In genomic region chr10:91418417-91418816, GRCh38 we compare ENCODE assay signal across 32 cellular contexts.
"Had no signal": no experiment of that assay in that cellular context is flagged by ENCODE, and none has a peak within 500 bp of the region (broad histone marks: within the 10 kb centered on the region; RNA-seq: fewer than 3 reads in every experiment).

No MANE protein-coding gene starts in this region.

- H3K27me3 Mint-ChIP-seq: activated CD4-positive, alpha-beta memory T cell treated with anti-CD3 and anti-CD28 coated beads for 36 hours; activated CD4-positive, alpha-beta T cell treated with anti-CD3 and anti-CD28 coated beads for 36 hours; activated CD4-positive, alpha-beta T cell treated with anti-CD3 and anti-CD28 coated beads, Interleukin-2, amount 10 ng/mL, durations not matched to agents 24 days and 14 days; activated CD8-positive, alpha-beta memory T cell treated with anti-CD3 and anti-CD28 coated beads, Interleukin-2, amount 10 ng/mL, durations not matched to agents 7 days and 5 days; activated naive CD4-positive, alpha-beta T cell treated with anti-CD3 and anti-CD28 coated beads, Interleukin-2, amount 50 U/mL, for 24 hours; activated naive CD8-positive, alpha-beta T cell treated with anti-CD3 and anti-CD28 coated beads for 36 hours; activated naive CD8-positive, alpha-beta T cell treated with anti-CD3 and anti-CD28 coated beads, Interleukin-2, amount 50 U/mL, for 24 hours had no signal

- H3K9me3 Mint-ChIP-seq: activated CD4-positive, alpha-beta memory T cell treated with anti-CD3 and anti-CD28 coated beads for 36 hours; activated CD4-positive, alpha-beta T cell treated with anti-CD3 and anti-CD28 coated beads, Interleukin-2, amount 10 ng/mL, durations not matched to agents 24 days and 14 days; activated naive CD4-positive, alpha-beta T cell treated with anti-CD3 and anti-CD28 coated beads for 36 hours; activated naive CD4-positive, alpha-beta T cell treated with anti-CD3 and anti-CD28 coated beads, Interleukin-2, amount 50 U/mL, for 24 hours; activated naive CD8-positive, alpha-beta T cell treated with anti-CD3 and anti-CD28 coated beads for 36 hours; activated naive CD8-positive, alpha-beta T cell treated with anti-CD3 and anti-CD28 coated beads, Interleukin-2, amount 50 U/mL, for 24 hours; activated T-helper 1 cell treated with anti-CD3 and anti-CD28 coated beads, Interleukin-12 subunit alpha, Interleukin-12 subunit beta, Interleukin-2, Interleukin-4 antibody, amounts not matched to agents 30 ng/mL and 10 ng/mL and 1 ng/mL, durations not matched to agents 14 hours and 24 hours and 36 hours; activated T-helper 2 cell treated with anti-CD3 and anti-CD28 coated beads, Interferon-gamma antibody, Interleukin-2, Interleukin-4, amounts not matched to agents 10 μg/mL and 5 μg/mL and 100 μg/mL, durations not matched to agents 14 hours and 24 hours and 36 hours; dendritic cell treated with granulocyte-macrophage colony-stimulating factor and Interleukin-4, amounts not matched to agents 40 ng/mL and 50 ng/mL, for 4 days; endodermal cell had no signal

- H3K36me3 Mint-ChIP-seq: activated CD4-positive, alpha-beta memory T cell treated with anti-CD3 and anti-CD28 coated beads for 36 hours; activated naive CD4-positive, alpha-beta T cell treated with anti-CD3 and anti-CD28 coated beads, Interleukin-2, amount 50 U/mL, for 24 hours; activated naive CD8-positive, alpha-beta T cell treated with anti-CD3 and anti-CD28 coated beads for 36 hours had no signal

- H3K4me3 Mint-ChIP-seq: activated CD4-positive, alpha-beta memory T cell treated with anti-CD3 and anti-CD28 coated beads for 36 hours; activated CD4-positive, alpha-beta T cell treated with anti-CD3 and anti-CD28 coated beads for 36 hours; activated CD4-positive, alpha-beta T cell treated with anti-CD3 and anti-CD28 coated beads, Interleukin-2, amount 10 ng/mL, durations not matched to agents 24 days and 14 days; activated CD8-positive, alpha-beta memory T cell treated with anti-CD3 and anti-CD28 coated beads, Interleukin-2, amount 10 ng/mL, durations not matched to agents 7 days and 5 days; activated CD8-positive, alpha-beta T cell treated with anti-CD3 and anti-CD28 coated beads, Interleukin-2, amount 10 ng/mL, durations not matched to agents 7 days and 5 days; activated naive CD4-positive, alpha-beta T cell treated with anti-CD3 and anti-CD28 coated beads for 36 hours; activated naive CD4-positive, alpha-beta T cell treated with anti-CD3 and anti-CD28 coated beads, Interleukin-2, amount 50 U/mL, for 24 hours; activated naive CD8-positive, alpha-beta T cell treated with anti-CD3 and anti-CD28 coated beads for 36 hours; activated naive CD8-positive, alpha-beta T cell treated with anti-CD3 and anti-CD28 coated beads, Interleukin-2, amount 50 U/mL, for 24 hours; activated T-helper 1 cell treated with anti-CD3 and anti-CD28 coated beads, Interleukin-12 subunit alpha, Interleukin-12 subunit beta, Interleukin-2, Interleukin-4 antibody, amounts not matched to agents 30 ng/mL and 10 ng/mL and 1 ng/mL, durations not matched to agents 14 hours and 24 hours and 36 hours; dendritic cell treated with granulocyte-macrophage colony-stimulating factor and Interleukin-4, amounts not matched to agents 40 ng/mL and 50 ng/mL, for 4 days; endodermal cell had no signal

- H3K27ac ChIP-seq: adrenal gland, body of pancreas, colonic mucosa, dorsolateral prefrontal cortex had no signal

- H3K4me1 ChIP-seq: colonic mucosa had no signal

- H3K27ac Mint-ChIP-seq: activated CD4-positive, alpha-beta memory T cell treated with anti-CD3 and anti-CD28 coated beads for 36 hours; activated CD4-positive, alpha-beta T cell treated with anti-CD3 and anti-CD28 coated beads for 36 hours; activated CD4-positive, alpha-beta T cell treated with anti-CD3 and anti-CD28 coated beads, Interleukin-2, amount 10 ng/mL, durations not matched to agents 24 days and 14 days; activated CD8-positive, alpha-beta memory T cell treated with anti-CD3 and anti-CD28 coated beads, Interleukin-2, amount 10 ng/mL, durations not matched to agents 7 days and 5 days; activated CD8-positive, alpha-beta T cell treated with anti-CD3 and anti-CD28 coated beads, Interleukin-2, amount 10 ng/mL, durations not matched to agents 7 days and 5 days; activated naive CD4-positive, alpha-beta T cell treated with anti-CD3 and anti-CD28 coated beads for 36 hours; activated naive CD4-positive, alpha-beta T cell treated with anti-CD3 and anti-CD28 coated beads, Interleukin-2, amount 50 U/mL, for 24 hours; activated naive CD8-positive, alpha-beta T cell treated with anti-CD3 and anti-CD28 coated beads for 36 hours; activated naive CD8-positive, alpha-beta T cell treated with anti-CD3 and anti-CD28 coated beads, Interleukin-2, amount 50 U/mL, for 24 hours; activated T-helper 1 cell treated with anti-CD3 and anti-CD28 coated beads, Interleukin-12 subunit alpha, Interleukin-12 subunit beta, Interleukin-2, Interleukin-4 antibody, amounts not matched to agents 30 ng/mL and 10 ng/mL and 1 ng/mL, durations not matched to agents 14 hours and 24 hours and 36 hours; activated T-helper 2 cell treated with anti-CD3 and anti-CD28 coated beads, Interferon-gamma antibody, Interleukin-2, Interleukin-4, amounts not matched to agents 10 μg/mL and 5 μg/mL and 100 μg/mL, durations not matched to agents 14 hours and 24 hours and 36 hours; dendritic cell treated with granulocyte-macrophage colony-stimulating factor and Interleukin-4, amounts not matched to agents 40 ng/mL and 50 ng/mL, for 4 days; endodermal cell had no signal

- H3K27me3 ChIP-seq: adrenal gland, body of pancreas, colonic mucosa, dorsolateral prefrontal cortex had no signal

- H3K4me3 ChIP-seq: adrenal gland, body of pancreas, colonic mucosa, dorsolateral prefrontal cortex had no signal

- FAIRE-seq: frontal cortex had no signal

- H3K9me3 ChIP-seq: adrenal gland, body of pancreas, colonic mucosa had no signal

- H3K36me3 ChIP-seq: adrenal gland, colonic mucosa had no signal

- ATAC-seq: activated CD4-positive, alpha-beta T cell treated with anti-CD3 and anti-CD28 coated beads for 36 hours; activated CD8-positive, alpha-beta memory T cell treated with anti-CD3 and anti-CD28 coated beads, Interleukin-2, amount 10 ng/mL, durations not matched to agents 7 days and 5 days; activated CD8-positive, alpha-beta T cell treated with anti-CD3 and anti-CD28 coated beads, Interleukin-2, amount 10 ng/mL, durations not matched to agents 7 days and 5 days; activated naive CD8-positive, alpha-beta T cell treated with anti-CD3 and anti-CD28 coated beads, Interleukin-2, amount 50 U/mL, for 24 hours; body of pancreas; esophagus mucosa had no signal

- DNase-seq: activated CD4-positive, alpha-beta memory T cell treated with anti-CD3 and anti-CD28 coated beads for 36 hours; activated CD4-positive, alpha-beta T cell treated with anti-CD3 and anti-CD28 coated beads for 36 hours; activated CD4-positive, alpha-beta T cell treated with anti-CD3 and anti-CD28 coated beads, Interleukin-2, amount 10 ng/mL, durations not matched to agents 24 days and 14 days; activated CD4-positive, CD25-positive, alpha-beta regulatory T cell; activated CD4-positive, CD25-positive, alpha-beta regulatory T cell treated with anti-CD3 and anti-CD28 coated beads, Interleukin-2, amount 50 U/mL, for 72 hours; activated CD8-positive, alpha-beta memory T cell treated with anti-CD3 and anti-CD28 coated beads, Interleukin-2, amount 10 ng/mL, durations not matched to agents 7 days and 5 days; activated CD8-positive, alpha-beta memory T cell treated with anti-CD3 and anti-CD28 coated beads, Interleukin-2, amount 50 U/mL, for 4 hours; activated CD8-positive, alpha-beta T cell treated with anti-CD3 and anti-CD28 coated beads, Interleukin-2, amount 10 ng/mL, durations not matched to agents 7 days and 5 days; activated effector memory CD4-positive, alpha-beta T cell treated with anti-CD3 and anti-CD28 coated beads, Interleukin-2, amount 50 U/mL, for 16 hours; activated naive CD4-positive, alpha-beta T cell treated with anti-CD3 and anti-CD28 coated beads for 36 hours; activated naive CD8-positive, alpha-beta T cell treated with anti-CD3 and anti-CD28 coated beads for 36 hours; activated naive CD8-positive, alpha-beta T cell treated with anti-CD3 and anti-CD28 coated beads, Interleukin-2, amount 50 U/mL, for 24 hours; activated T-cell treated with anti-CD3 and anti-CD28 coated beads, Interleukin-2, amount 50 U/mL, for 1 hour; activated T-cell treated with anti-CD3 and anti-CD28 coated beads, Interleukin-2, amount 50 U/mL, for 48 hours; adrenal gland; amygdala; aorta; body of pancreas; caudate nucleus; colonic mucosa; dorsolateral prefrontal cortex; effector memory CD4-positive, alpha-beta T cell; endodermal cell; foreskin fibroblast; head of caudate nucleus; T-helper 2 cell had no signal
